ENCODE assay signal across 1 cellular context in the genomic region with DNA sequence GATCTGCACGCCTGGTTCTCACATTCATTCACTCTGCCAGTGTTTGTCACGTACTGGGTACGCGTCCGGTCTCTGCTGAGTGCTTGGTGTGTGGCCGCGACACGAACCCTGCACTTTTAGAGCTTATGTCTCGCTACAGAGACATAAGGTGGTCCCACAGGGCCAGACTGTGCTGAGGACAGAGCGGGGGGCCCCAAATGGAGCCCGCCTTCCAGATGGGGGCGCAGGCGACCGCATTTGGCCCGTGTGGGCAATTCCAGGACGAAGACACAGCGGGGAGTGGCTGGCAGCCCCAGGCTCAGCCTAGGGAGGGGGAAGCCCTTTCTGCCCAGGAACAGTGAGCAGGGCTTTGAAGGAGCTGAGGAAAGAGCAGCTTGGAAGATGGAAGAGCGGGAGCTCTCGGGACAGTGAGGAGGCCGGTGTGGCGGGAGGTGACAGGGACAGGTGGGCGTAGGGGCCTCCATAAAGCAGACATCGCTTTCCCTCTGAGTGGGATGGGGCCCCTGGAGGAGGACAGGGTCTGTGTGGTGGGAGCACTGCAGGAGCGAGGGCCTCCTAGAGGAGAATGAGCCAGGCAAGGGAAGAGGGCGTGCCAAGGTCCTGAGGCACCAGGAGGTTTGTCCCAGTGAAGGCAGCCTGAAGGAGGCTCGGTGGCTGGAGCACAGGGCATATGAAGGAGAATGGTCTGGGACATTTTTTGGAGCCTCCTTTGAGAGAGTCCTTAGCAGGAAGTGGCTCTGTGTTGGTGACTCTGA.
TF ChIP-seq lines count a peak whose summit lies in the region.

No MANE protein-coding gene starts in this region.

TF ChIP-seq in GM23338, 12 proteins besides CTCF, POLR2A, EP300 and RAD21:
- TF ChIP-seq POLR2AphosphoS5 (IDR thresholded peaks at IDR 0.05; ENCODE audit: low read depth) (no peak), NANOG (IDR thresholded peaks at IDR 0.05; ENCODE audit: borderline replicate concordance) (no peak), EZH2phosphoT487 (IDR thresholded peaks at IDR 0.05; ENCODE audit: unreplicated experiment) (no peak), CREB1 (CRISPR knock-in tag; IDR thresholded peaks at IDR 0.05; ENCODE audit: low read depth) (no peak), ZNF331 (CRISPR knock-in tag; IDR thresholded peaks at IDR 0.05; ENCODE audit: low read depth) (no peak)
- TF ChIP-seq, protein P1, sequence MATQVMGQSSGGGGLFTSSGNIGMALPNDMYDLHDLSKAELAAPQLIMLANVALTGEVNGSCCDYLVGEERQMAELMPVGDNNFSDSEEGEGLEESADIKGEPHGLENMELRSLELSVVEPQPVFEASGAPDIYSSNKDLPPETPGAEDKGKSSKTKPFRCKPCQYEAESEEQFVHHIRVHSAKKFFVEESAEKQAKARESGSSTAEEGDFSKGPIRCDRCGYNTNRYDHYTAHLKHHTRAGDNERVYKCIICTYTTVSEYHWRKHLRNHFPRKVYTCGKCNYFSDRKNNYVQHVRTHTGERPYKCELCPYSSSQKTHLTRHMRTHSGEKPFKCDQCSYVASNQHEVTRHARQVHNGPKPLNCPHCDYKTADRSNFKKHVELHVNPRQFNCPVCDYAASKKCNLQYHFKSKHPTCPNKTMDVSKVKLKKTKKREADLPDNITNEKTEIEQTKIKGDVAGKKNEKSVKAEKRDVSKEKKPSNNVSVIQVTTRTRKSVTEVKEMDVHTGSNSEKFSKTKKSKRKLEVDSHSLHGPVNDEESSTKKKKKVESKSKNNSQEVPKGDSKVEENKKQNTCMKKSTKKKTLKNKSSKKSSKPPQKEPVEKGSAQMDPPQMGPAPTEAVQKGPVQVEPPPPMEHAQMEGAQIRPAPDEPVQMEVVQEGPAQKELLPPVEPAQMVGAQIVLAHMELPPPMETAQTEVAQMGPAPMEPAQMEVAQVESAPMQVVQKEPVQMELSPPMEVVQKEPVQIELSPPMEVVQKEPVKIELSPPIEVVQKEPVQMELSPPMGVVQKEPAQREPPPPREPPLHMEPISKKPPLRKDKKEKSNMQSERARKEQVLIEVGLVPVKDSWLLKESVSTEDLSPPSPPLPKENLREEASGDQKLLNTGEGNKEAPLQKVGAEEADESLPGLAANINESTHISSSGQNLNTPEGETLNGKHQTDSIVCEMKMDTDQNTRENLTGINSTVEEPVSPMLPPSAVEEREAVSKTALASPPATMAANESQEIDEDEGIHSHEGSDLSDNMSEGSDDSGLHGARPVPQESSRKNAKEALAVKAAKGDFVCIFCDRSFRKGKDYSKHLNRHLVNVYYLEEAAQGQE (IDR thresholded peaks at IDR 0.05; ENCODE audit: unreplicated experiment), result no peak
- TF ChIP-seq, protein P2, sequence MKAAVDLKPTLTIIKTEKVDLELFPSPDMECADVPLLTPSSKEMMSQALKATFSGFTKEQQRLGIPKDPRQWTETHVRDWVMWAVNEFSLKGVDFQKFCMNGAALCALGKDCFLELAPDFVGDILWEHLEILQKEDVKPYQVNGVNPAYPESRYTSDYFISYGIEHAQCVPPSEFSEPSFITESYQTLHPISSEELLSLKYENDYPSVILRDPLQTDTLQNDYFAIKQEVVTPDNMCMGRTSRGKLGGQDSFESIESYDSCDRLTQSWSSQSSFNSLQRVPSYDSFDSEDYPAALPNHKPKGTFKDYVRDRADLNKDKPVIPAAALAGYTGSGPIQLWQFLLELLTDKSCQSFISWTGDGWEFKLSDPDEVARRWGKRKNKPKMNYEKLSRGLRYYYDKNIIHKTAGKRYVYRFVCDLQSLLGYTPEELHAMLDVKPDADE (IDR thresholded peaks at IDR 0.05), result no peak
TF ChIP-seq in GM23338: peak in this region for 0.
